8 cellular contexts compared by ENCODE assay signal in genomic region chr15:74317820-74318375, GRCh38. TPM values are rescaled to one million over a fixed set of nuclear protein-coding genes. Genes with fewer than 3 reads are reported as not detected.
DNase-seq lines count a peak whose midpoint lies in the region; ATAC-seq and TF ChIP-seq lines count a peak whose summit lies in the region.

No MANE protein-coding gene starts in this region.

- H3K4me3 ChIP-seq in lower leg skin (ENCODE audit: low read depth, poor library complexity, severe bottlenecking) (no peak overlapping the region), uterus (no peak overlapping the region)

- CTCF ChIA-PET in activated CD8-positive, alpha-beta memory T cell treated with anti-CD3 and anti-CD28 coated beads, Interleukin-2, amount 10 ng/mL, durations not matched to agents 7 days and 5 days (lab: Charles Lee), result interaction anchor here (3.0 kb wide), 1 partner anchor 10 kb away, joined by 13 read pairs; no protein-coding TSS in a partner anchor
- CTCF ChIA-PET in activated CD8-positive, alpha-beta T cell treated with anti-CD3 and anti-CD28 coated beads, Interleukin-2, amount 10 ng/mL, durations not matched to agents 7 days and 5 days (lab: Charles Lee), result interaction anchor here (1.3 to 3.5 kb wide), 3 partner anchors 189 to 345 kb away, joined by 3 to 26 read pairs (median 5); partner anchors contain the start of gene ISLR2

- H3K36me3 ChIP-seq in uterus, result no peaks in the 10 kb centered on the region

- TF ChIP-seq CTCF in lower leg skin (IDR thresholded peaks at IDR 0.05), result no peak
- TF ChIP-seq CTCF in uterus (IDR thresholded peaks at IDR 0.05), result no peak

- H3K27ac Mint-ChIP-seq in activated CD8-positive, alpha-beta memory T cell treated with anti-CD3 and anti-CD28 coated beads, Interleukin-2, amount 10 ng/mL, durations not matched to agents 7 days and 5 days, result peak overlapping the region; percentile 52
- peak overlapping the region; percentile 86 for H3K27ac Mint-ChIP-seq in activated CD8-positive, alpha-beta T cell treated with anti-CD3 and anti-CD28 coated beads, Interleukin-2, amount 10 ng/mL, durations not matched to agents 7 days and 5 days

- no peaks in the 10 kb centered on the region for H3K9me3 ChIP-seq in uterus

- H3K36me3 Mint-ChIP-seq in activated CD8-positive, alpha-beta memory T cell treated with anti-CD3 and anti-CD28 coated beads, Interleukin-2, amount 10 ng/mL, durations not matched to agents 7 days and 5 days, result no peaks in the 10 kb centered on the region
- H3K36me3 Mint-ChIP-seq in activated CD8-positive, alpha-beta T cell treated with anti-CD3 and anti-CD28 coated beads, Interleukin-2, amount 10 ng/mL, durations not matched to agents 7 days and 5 days (ENCODE audit: low read depth), result no peaks in the 10 kb centered on the region

- no peaks in the 10 kb centered on the region for H3K27me3 Mint-ChIP-seq in activated CD8-positive, alpha-beta memory T cell treated with anti-CD3 and anti-CD28 coated beads, Interleukin-2, amount 10 ng/mL, durations not matched to agents 7 days and 5 days
- no peaks in the 10 kb centered on the region for H3K27me3 Mint-ChIP-seq in activated CD8-positive, alpha-beta T cell treated with anti-CD3 and anti-CD28 coated beads, Interleukin-2, amount 10 ng/mL, durations not matched to agents 7 days and 5 days (ENCODE audit: low read depth)

- intact Hi-C loops in lower leg skin (cut with DNase I; ENCODE audit: low total_unique reads) (loop anchor here (5.0 kb wide), 1 partner anchor 191 kb away; no protein-coding TSS in a partner anchor), uterus (cut with DNase I; ENCODE audit: low total_unique reads) (no loop called here)

- no peak for ATAC-seq in activated CD8-positive, alpha-beta memory T cell treated with anti-CD3 and anti-CD28 coated beads, Interleukin-2, amount 10 ng/mL, durations not matched to agents 7 days and 5 days
- no peak for ATAC-seq in activated CD8-positive, alpha-beta T cell treated with anti-CD3 and anti-CD28 coated beads, Interleukin-2, amount 10 ng/mL, durations not matched to agents 7 days and 5 days
- ATAC-seq in HG03135 (IDR thresholded peaks at IDR 0.05; ENCODE audit: unreplicated experiment) (no peak), GM21367 (IDR thresholded peaks at IDR 0.05; ENCODE audit: unreplicated experiment) (no peak)

- WGBS in lower leg skin, 2 donors, result 35 to 48% methylated on average over 8 of the region's 8 CpGs

- peak overlapping the region; percentile 70 to 81 for H3K27ac ChIP-seq in uterus

- peaks cover 55% of the 10 kb centered on the region for H3K4me1 Mint-ChIP-seq in activated CD8-positive, alpha-beta memory T cell treated with anti-CD3 and anti-CD28 coated beads, Interleukin-2, amount 10 ng/mL, durations not matched to agents 7 days and 5 days
- peaks cover 77% of the 10 kb centered on the region for H3K4me1 Mint-ChIP-seq in activated CD8-positive, alpha-beta T cell treated with anti-CD3 and anti-CD28 coated beads, Interleukin-2, amount 10 ng/mL, durations not matched to agents 7 days and 5 days (ENCODE audit: low read depth)

- POLR2A ChIA-PET in activated CD8-positive, alpha-beta T cell treated with anti-CD3 and anti-CD28 coated beads, Interleukin-2, amount 10 ng/mL, durations not matched to agents 7 days and 5 days (lab: Charles Lee), result no interaction called here

- no peaks in the 10 kb centered on the region for H3K9me3 Mint-ChIP-seq in activated CD8-positive, alpha-beta memory T cell treated with anti-CD3 and anti-CD28 coated beads, Interleukin-2, amount 10 ng/mL, durations not matched to agents 7 days and 5 days (ENCODE audit: low read depth)
- H3K9me3 Mint-ChIP-seq in activated CD8-positive, alpha-beta T cell treated with anti-CD3 and anti-CD28 coated beads, Interleukin-2, amount 10 ng/mL, durations not matched to agents 7 days and 5 days (ENCODE audit: insufficient read depth), result no peaks in the 10 kb centered on the region

- H3K4me3 Mint-ChIP-seq in activated CD8-positive, alpha-beta memory T cell treated with anti-CD3 and anti-CD28 coated beads, Interleukin-2, amount 10 ng/mL, durations not matched to agents 7 days and 5 days, result no peak overlapping the region
- no peak overlapping the region for H3K4me3 Mint-ChIP-seq in activated CD8-positive, alpha-beta T cell treated with anti-CD3 and anti-CD28 coated beads, Interleukin-2, amount 10 ng/mL, durations not matched to agents 7 days and 5 days

- no peak for DNase-seq in activated CD8-positive, alpha-beta memory T cell treated with anti-CD3 and anti-CD28 coated beads, Interleukin-2, amount 10 ng/mL, durations not matched to agents 7 days and 5 days
- DNase-seq in activated CD8-positive, alpha-beta memory T cell treated with anti-CD3 and anti-CD28 coated beads for 24 hours, result no peak
- no peak for DNase-seq in activated CD8-positive, alpha-beta T cell treated with anti-CD3 and anti-CD28 coated beads, Interleukin-2, amount 10 ng/mL, durations not matched to agents 7 days and 5 days
- peak; percentile 59 to 94 for DNase-seq in lower leg skin (ENCODE audit: low spot score in 2 of 2)
- peak; percentile 84 to 87 for DNase-seq in uterus
- no peak for DNase-seq in germinal center (ENCODE audit: low spot score)

- H3K27me3 ChIP-seq in uterus, result no peaks in the 10 kb centered on the region

- TF ChIP-seq POLR2A in lower leg skin (IDR thresholded peaks at IDR 0.05), result no peak
- no peak for TF ChIP-seq POLR2A in uterus (IDR thresholded peaks at IDR 0.05)

- H3K4me1 ChIP-seq in uterus, result peaks cover 0 to 15% of the 10 kb centered on the region in 2 donors

RNA-seq across cellular contexts. Expression of gene CYP11A1, which starts 49.5 kb away (rescaled TPM):
- under 1 TPM in 1 of 2 experiments, not detected in 1; 0.55 TPM for total RNA-seq in activated CD8-positive, alpha-beta memory T cell treated with anti-CD3 and anti-CD28 coated beads, Interleukin-2, amount 10 ng/mL, durations not matched to agents 7 days and 5 days
- total RNA-seq in activated CD8-positive, alpha-beta T cell treated with anti-CD3 and anti-CD28 coated beads, Interleukin-2, amount 10 ng/mL, durations not matched to agents 7 days and 5 days, result not detected
- under 1 TPM in 3 of 4 donors, not detected in 1; 0.34 to 0.75 (median 0.49) TPM for total RNA-seq in lower leg skin
- 1 to 10 TPM in 2 of 4 donors, not detected in 2; 1.1 to 2.3 TPM for total RNA-seq in uterus

Comparison
In these comparisons a context has a peak if more than half of its experiments do, and no peak if none do; other contexts are left out.
1. DNase-seq: peak in lower leg skin (2 of 2) and uterus (2 of 2); none in activated CD8-positive, alpha-beta memory T cell treated with anti-CD3 and anti-CD28 coated beads, Interleukin-2, amount 10 ng/mL, durations not matched to agents 7 days and 5 days (single experiment), activated CD8-positive, alpha-beta memory T cell treated with anti-CD3 and anti-CD28 coated beads for 24 hours (single experiment), activated CD8-positive, alpha-beta T cell treated with anti-CD3 and anti-CD28 coated beads, Interleukin-2, amount 10 ng/mL, durations not matched to agents 7 days and 5 days (single experiment) and germinal center (single experiment).